In genomic region chr17:68456529-68457167, GRCh38 we compare ENCODE assay signal across 8 cellular contexts. TPM values are rescaled to one million over a fixed set of nuclear protein-coding genes. Genes with fewer than 3 reads are reported as not detected.
DNase-seq lines count a peak whose midpoint lies in the region; ATAC-seq and TF ChIP-seq lines count a peak whose summit lies in the region.

No MANE protein-coding gene starts in this region.

- H3K9me2 ChIP-seq in SU-DHL-6 (replicated peaks; ENCODE audit: insufficient read depth, low read length), result no peaks in the 10 kb centered on the region

- 11 to 21% methylated on average over 17 to 18 of the region's 18 CpGs for WGBS in lung, 2 donors

- no peaks in the 10 kb centered on the region for H3K79me2 ChIP-seq in SU-DHL-6 (ENCODE audit: insufficient read depth, low read length)

- no peaks in the 10 kb centered on the region for H3K9me3 ChIP-seq in HEK293 (ENCODE audit: control insufficient read depth, insufficient read depth, low read depth, low read length)
- H3K9me3 ChIP-seq in SU-DHL-6 (ENCODE audit: insufficient read depth, low read length), result no peaks in the 10 kb centered on the region
- H3K9me3 ChIP-seq in endocrine pancreas (ENCODE audit: control insufficient read depth, low read length), result no peaks in the 10 kb centered on the region
- H3K9me3 ChIP-seq in lung (ENCODE audit: control insufficient read depth in 2 of 2, insufficient read depth in 1 of 2, low read length in 1 of 2), result no peaks in the 10 kb centered on the region

- CTCF ChIA-PET in BJ (lab: Yijun Ruan, JAX), result interaction anchor here (1.0 to 2.4 kb wide), 8 partner anchors 10 to 58 kb away, joined by 3 to 13 read pairs (median 5); no protein-coding TSS in a partner anchor
- CTCF ChIA-PET in HEK293 (lab: Yijun Ruan, JAX), result interaction anchor here (0.6 to 4.0 kb wide), 11 partner anchors 10 to 285 kb away, joined by 3 to 32 read pairs (median 4); partner anchors contain the start of gene PRKAR1A

- DNase-seq in BJ (ENCODE audit: low read depth) (peak; percentile 43), lung (ENCODE audit: low spot score) (peak; percentile 69), mesenteric fat pad (ENCODE audit: low spot score) (no peak)

- TF ChIP-seq CTCF in BJ (IDR thresholded peaks at IDR 0.05; ENCODE audit: insufficient read depth, low read depth, low read length), result no peak
- TF ChIP-seq CTCF in HEK293 (tag by site-specific recombination; IDR thresholded peaks at IDR 0.05), result no peak
- TF ChIP-seq CTCF in SU-DHL-6 (IDR thresholded peaks at IDR 0.05; ENCODE audit: insufficient read depth, low read length, poor library complexity, severe bottlenecking), result no peak
- TF ChIP-seq CTCF in lung (IDR thresholded peaks at IDR 0.05; ENCODE audit: control extremely low read depth, extremely low read depth), result no peak

- H3K27me3 ChIP-seq in BJ (ENCODE audit: control insufficient read depth, insufficient read depth, low read length) (0 out of 2 replicates have a peak, but pooled peaks cover 2% of the 10 kb centered on the region), SU-DHL-6 (ENCODE audit: low read length) (no peaks in the 10 kb centered on the region), endocrine pancreas (ENCODE audit: control insufficient read depth, insufficient read depth, low read length) (no peaks in the 10 kb centered on the region), lung (ENCODE audit: control insufficient read depth, insufficient read depth) (no peaks in the 10 kb centered on the region)

- peak; percentile 49 for ATAC-seq in lung (ENCODE audit: insufficient read depth, low FRiP score)
- ATAC-seq in GM18867 (IDR thresholded peaks at IDR 0.05; ENCODE audit: unreplicated experiment), result no peak

- POLR2A ChIA-PET in BJ (lab: Charles Lee), result no interaction called here
- POLR2A ChIA-PET in HEK293 (lab: Yijun Ruan, JAX), result interaction anchor here (0.7 to 4.1 kb wide), 8 partner anchors 55 to 437 kb away, joined by 3 to 32 read pairs (median 4); partner anchors contain the start of genes AMZ2, ARSG, KPNA2 and PRKAR1A

- peak overlapping the region; percentile 61 for H3K4me2 ChIP-seq in SU-DHL-6 (ENCODE audit: low read depth, low read length, poor library complexity, severe bottlenecking)

- peaks cover 7% of the 10 kb centered on the region; the same call in 1 of the 2 replicates for H3F3A ChIP-seq in SU-DHL-6 (ENCODE audit: insufficient read depth)

- peaks cover 14% of the 10 kb centered on the region for H3K4me1 ChIP-seq in HEK293 (ENCODE audit: control insufficient read depth, insufficient read depth, low read length)
- H3K4me1 ChIP-seq in endocrine pancreas (ENCODE audit: control insufficient read depth, insufficient read depth, low read length), result peaks cover 13% of the 10 kb centered on the region
- peaks cover 2 to 10% of the 10 kb centered on the region in 2 donors for H3K4me1 ChIP-seq in lung (ENCODE audit: control insufficient read depth in 2 of 2, insufficient read depth in 2 of 2, low read length in 2 of 2)

- peaks cover 1% of the 10 kb centered on the region for H3K36me3 ChIP-seq in BJ (ENCODE audit: control insufficient read depth, insufficient read depth, low read length)
- no peaks in the 10 kb centered on the region for H3K36me3 ChIP-seq in HEK293 (ENCODE audit: control insufficient read depth in 2 of 2, insufficient read depth in 1 of 2, low read length in 2 of 2)
- H3K36me3 ChIP-seq in SU-DHL-6 (ENCODE audit: low read length), result no peaks in the 10 kb centered on the region
- H3K36me3 ChIP-seq in endocrine pancreas (ENCODE audit: control insufficient read depth, insufficient read depth, low read length), result no peaks in the 10 kb centered on the region
- peaks cover 3 to 5% of the 10 kb centered on the region in 2 donors for H3K36me3 ChIP-seq in lung (ENCODE audit: control insufficient read depth in 2 of 2, insufficient read depth in 2 of 2, low read length in 2 of 2)

- H3K27ac ChIP-seq in HEK293 (ENCODE audit: extremely low read depth, low read depth, low read length) (no peak overlapping the region), SU-DHL-6 (ENCODE audit: low read depth, low read length) (no peak overlapping the region), lung (ENCODE audit: low read depth in 1 of 2, low read length in 1 of 2) (peak overlapping the region; percentile 88 to 94), temporal lobe (ENCODE audit: low read depth, low read length) (peak overlapping the region; percentile 87)

- H2AFZ ChIP-seq in SU-DHL-6 (ENCODE audit: low read depth, low read length, severe bottlenecking), result peak overlapping the region; percentile 32

- H3K9ac ChIP-seq in SU-DHL-6 (ENCODE audit: low read length) (peak overlapping the region; percentile 52), endocrine pancreas (ENCODE audit: control insufficient read depth, insufficient read depth, low read length) (peak overlapping the region; percentile 76)

- peak overlapping the region; percentile 84 for H3K4me3 ChIP-seq in BJ (ENCODE audit: low read depth, low read length)
- peak overlapping the region; percentile 63 for H3K4me3 ChIP-seq in HEK293 (ENCODE audit: low read depth, low read length)
- H3K4me3 ChIP-seq in SU-DHL-6 (ENCODE audit: insufficient read depth, low read length, poor library complexity, severe bottlenecking), result peak overlapping the region; percentile 62
- H3K4me3 ChIP-seq in endocrine pancreas (ENCODE audit: control insufficient read depth, insufficient read depth, low read length), result peak overlapping the region; percentile 58
- peak overlapping the region; percentile 60 for H3K4me3 ChIP-seq in lung

- no peaks in the 10 kb centered on the region for H4K20me1 ChIP-seq in SU-DHL-6 (ENCODE audit: low read depth, low read length)

TF ChIP-seq in HEK293, 187 proteins besides CTCF, POLR2A, EP300 and RAD21 (continues in another document):
- TF ChIP-seq ZNF692 (tag by site-specific recombination; IDR thresholded peaks at IDR 0.05) (0 out of 2 replicates have a peak, but pooled peaks have one; percentile 25), ZNF18 (tag by site-specific recombination; IDR thresholded peaks at IDR 0.05) (no peak), ZBTB17 (tag by site-specific recombination; IDR thresholded peaks at IDR 0.05) (peak; percentile 92), HOXC10 (CRISPR knock-in tag; IDR thresholded peaks at IDR 0.05) (no peak), PRDM10 (tag by site-specific recombination; IDR thresholded peaks at IDR 0.05) (peak; percentile 12; the same call in 1 of the 2 replicates)

RNA-seq across cellular contexts. Expression of gene WIPI1, which starts 0.6 kb away (rescaled TPM):
- 79.1 and 91.6 TPM in 2 replicates for polyA plus RNA-seq in BJ (2011; rRNA removed)
- 46.4 and 67.2 TPM in 2 replicates for polyA minus RNA-seq in BJ (2011; rRNA and poly(A)+ RNA removed)
- total RNA-seq in lung, result 10 to 100 TPM; 31.7 to 58.5 TPM
- 10 to 100 TPM; 30.4 to 51.9 TPM for polyA plus RNA-seq in lung
- total RNA-seq in temporal lobe, result 8.1 TPM
- total RNA-seq in mesenteric fat pad, result 124 TPM

RNA-seq across cellular contexts. Expression of gene PRKAR1A, which starts 55.6 kb away (rescaled TPM):
- 228 and 250 TPM in 2 replicates for polyA plus RNA-seq in BJ (2011; rRNA removed)
- polyA minus RNA-seq in BJ (2011; rRNA and poly(A)+ RNA removed), result 181 and 227 TPM in 2 replicates
- 100 to 1,000 TPM; 377 to 422 TPM for total RNA-seq in lung
- 100 to 1,000 TPM in 1 of 2 donors, 10 to 100 TPM in 1; 74.0 to 152 TPM for polyA plus RNA-seq in lung
- 249 TPM for total RNA-seq in temporal lobe
- 470 TPM for total RNA-seq in mesenteric fat pad

Comparison
In these comparisons a context has a peak if more than half of its experiments do, and no peak if none do; other contexts are left out.
1. H3K27ac ChIP-seq: peak in lung (2 of 2) and temporal lobe (single experiment); none in HEK293 (single experiment) and SU-DHL-6 (single experiment).
2. Peak in every context shown above with its lines, with median percentiles within 50 percentile points of each other: H3K4me3 ChIP-seq.